Comparison of ENCODE assay signal across 21 cellular contexts in genomic region chr13:86174632-86175031, GRCh38.
DNase-seq lines count a peak whose midpoint lies in the region; ATAC-seq and TF ChIP-seq lines count a peak whose summit lies in the region.
"Had no signal": no experiment of that assay in that cellular context is flagged by ENCODE, and none has a peak within 500 bp of the region (broad histone marks: within the 10 kb centered on the region; RNA-seq: fewer than 3 reads in every experiment).

No MANE protein-coding gene starts in this region.

- H2BK12ac ChIP-seq in H9 (ENCODE audit: insufficient read length, low read depth, low read length): no peak overlapping the region

- CTCF ChIA-PET in Panc1 (lab: Charles Lee): no interaction called here

- H3K4me1 Mint-ChIP-seq in H9: peaks cover 5 to 6% of the 10 kb centered on the region in 2 experiments; a peak in 2 of 4 replicates
- H3K4me1 Mint-ChIP-seq: activated B cell treated with CpG ODN at 0.5 μM for 24 hours, CD14-positive monocyte had no signal

- no peak overlapping the region for H3T11ph ChIP-seq in H9 (ENCODE audit: low read length)

- ATAC-seq in Panc1: no peak
- ATAC-seq: heart right ventricle, K562, left ventricle myocardium superior had no signal

- DNase-seq in H9 (no peak), Panc1 (ENCODE audit: low read depth, low spot score) (no peak), epithelial cell of esophagus (ENCODE audit: low read depth) (peak; percentile 7), renal cortical epithelial cell (ENCODE audit: low read depth) (peak; percentile 32), Peyer's patch (no peak), dermis blood vessel endothelial cell (no peak), mesenteric fat pad (ENCODE audit: low spot score) (no peak)
- DNase-seq: activated B cell treated with CpG ODN at 0.5 μM for 24 hours; activated CD4-positive, alpha-beta T cell treated with anti-CD3 and anti-CD28 coated beads, Interleukin-2, amount 50 U/mL, for 48 hours; activated CD8-positive, alpha-beta memory T cell treated with anti-CD3 and anti-CD28 coated beads, Interleukin-2, amount 50 U/mL, for 48 hours; heart right ventricle; left ventricle myocardium superior; NCI-H1436 treated with DMSO at 0.1 percent for 48 hours; NCI-H2171; SJCRH30; substantia nigra had no signal

- H4K20me1 ChIP-seq in H9 (ENCODE audit: control insufficient read depth, insufficient read depth, insufficient read length): no peaks in the 10 kb centered on the region

- no peak overlapping the region for H2AFZ ChIP-seq in H9 (ENCODE audit: low read length)

- BruUV-seq in Panc1 (replicated peaks; lab: Mats Ljungman, UMichigan): no TSS peak

- H3K23me2 ChIP-seq in H9 (ENCODE audit: insufficient read length, low read depth, low read length, poor library complexity, severe bottlenecking): no peaks in the 10 kb centered on the region

- WGBS in H9 (ENCODE audit: extremely low coverage, insufficient read length, low lambda C conversion rate): no CpG with 5 or more reads among the region's 2 CpGs

- no peak overlapping the region for H4K91ac ChIP-seq in H9 (ENCODE audit: insufficient read length, low read depth, low read length)

- H3K27ac Mint-ChIP-seq in H9: no peak overlapping the region
- H3K27ac Mint-ChIP-seq: activated B cell treated with CpG ODN at 0.5 μM for 24 hours; activated naive CD8-positive, alpha-beta T cell; activated T-helper 2 cell treated with anti-CD3 and anti-CD28 coated beads, Interferon-gamma antibody, Interleukin-2, Interleukin-4, amounts not matched to agents 10 μg/mL and 5 μg/mL and 100 μg/mL, durations not matched to agents 14 hours and 24 hours and 36 hours; CD14-positive monocyte; progenitor cell of endocrine pancreas had no signal

- H3K14ac ChIP-seq in H9 (ENCODE audit: insufficient read depth, low read length): no peak overlapping the region

- no peak overlapping the region for H2BK20ac ChIP-seq in H9 (ENCODE audit: low read depth, low read length, poor library complexity, severe bottlenecking)

- no peak overlapping the region for H3K4me2 ChIP-seq in H9 (ENCODE audit: insufficient read depth, insufficient read length, low read length)

- no peak overlapping the region for H3K27ac ChIP-seq in H9 (ENCODE audit: insufficient read length, low read depth, low read length)
- no peak overlapping the region for H3K27ac ChIP-seq in Panc1 (ENCODE audit: low read length)
- no peak overlapping the region for H3K27ac ChIP-seq in Peyer's patch
- H3K27ac ChIP-seq: heart right ventricle, SJCRH30 had no signal

- H4K8ac ChIP-seq in H9 (replicated peaks; ENCODE audit: insufficient read length, low read depth, low read length): no peak overlapping the region

- intact Hi-C loops in Panc1 (cut with micrococcal nuclease; ENCODE audit: unreplicated experiment): no loop called here

- H3K18ac ChIP-seq in H9 (ENCODE audit: insufficient read length, low read depth, low read length): no peak overlapping the region

- no peak overlapping the region for H3K9ac ChIP-seq in H9 (ENCODE audit: extremely low read depth, insufficient read length, low read length)

- TF ChIP-seq CTCF in H9 (conservative IDR thresholded peaks at IDR 0.05): peak; percentile 34; the same call in 1 of the 3 replicates
- TF ChIP-seq CTCF in Panc1 (IDR thresholded peaks at IDR 0.05): peak; percentile 17; the same call in 1 of the 2 replicates
- peak; percentile 10 for TF ChIP-seq CTCF in epithelial cell of esophagus (IDR thresholded peaks at IDR 0.05; ENCODE audit: insufficient read depth, low read depth, low read length, missing control alignments)
- TF ChIP-seq CTCF in Peyer's patch (IDR thresholded peaks at IDR 0.05): no peak

- H3K79me2 ChIP-seq in H9 (ENCODE audit: insufficient read depth, low read length): no peaks in the 10 kb centered on the region

- no peak overlapping the region for H3K56ac ChIP-seq in H9 (ENCODE audit: insufficient read length, low read depth, low read length)

- H3K4me3 ChIP-seq in Panc1 (ENCODE audit: low read depth in 2 of 2, low read length in 2 of 2): no peak overlapping the region
- no peak overlapping the region for H3K4me3 ChIP-seq in epithelial cell of esophagus (ENCODE audit: low read length)
- no peak overlapping the region for H3K4me3 ChIP-seq in Peyer's patch
- H3K4me3 ChIP-seq: heart right ventricle, K562, SJCRH30 had no signal

- H3K9me3 Mint-ChIP-seq in H9: no peaks in the 10 kb centered on the region

- TF ChIP-seq POLR2A in Peyer's patch (IDR thresholded peaks at IDR 0.05): no peak

- H3K9me3 ChIP-seq in H9 (ENCODE audit: control insufficient read depth, low read depth, low read length) (no peaks in the 10 kb centered on the region), Panc1 (ENCODE audit: control insufficient read depth, insufficient read depth, low read depth, low read length) (no peaks in the 10 kb centered on the region), Peyer's patch (no peaks in the 10 kb centered on the region)
- H3K9me3 ChIP-seq: SJCRH30 had no signal

- no peaks in the 10 kb centered on the region for H3K36me3 Mint-ChIP-seq in H9 (ENCODE audit: insufficient read depth in 1 of 3, low read depth in 3 of 3)
- H3K36me3 Mint-ChIP-seq: activated naive CD8-positive, alpha-beta T cell; CD14-positive monocyte had no signal

- no peaks in the 10 kb centered on the region for H3K4me1 ChIP-seq in H9 (ENCODE audit: insufficient read depth, low read length)
- no peaks in the 10 kb centered on the region for H3K4me1 ChIP-seq in Panc1 (ENCODE audit: control insufficient read depth, insufficient read depth, low read length)
- H3K4me1 ChIP-seq in Peyer's patch: no peaks in the 10 kb centered on the region
- H3K4me1 ChIP-seq: heart right ventricle, SJCRH30 had no signal

- H3K4ac ChIP-seq in H9 (ENCODE audit: low read depth, low read length): no peak overlapping the region

- no peak overlapping the region for H2AK5ac ChIP-seq in H9 (ENCODE audit: insufficient read length, low read length)

- H3K27me3 ChIP-seq in H9 (ENCODE audit: insufficient read depth, low read length) (no peaks in the 10 kb centered on the region), Panc1 (ENCODE audit: control insufficient read depth, insufficient read depth, low read length) (no peaks in the 10 kb centered on the region), Peyer's patch (no peaks in the 10 kb centered on the region)
- H3K27me3 ChIP-seq: heart right ventricle, SJCRH30 had no signal

- no peak overlapping the region for H2BK120ac ChIP-seq in H9 (ENCODE audit: low read depth, low read length, poor library complexity, severe bottlenecking)

- no peak overlapping the region for H2BK15ac ChIP-seq in H9 (ENCODE audit: low read depth, low read length)

- no peak overlapping the region for H3K4me3 Mint-ChIP-seq in H9
- H3K4me3 Mint-ChIP-seq: activated B cell treated with CpG ODN at 0.5 μM for 24 hours; activated naive CD8-positive, alpha-beta T cell; CD14-positive monocyte had no signal

- no peaks in the 10 kb centered on the region for H3K36me3 ChIP-seq in Panc1 (ENCODE audit: control insufficient read depth, insufficient read depth, low read length)
- H3K36me3 ChIP-seq in Peyer's patch: no peaks in the 10 kb centered on the region
- H3K36me3 ChIP-seq: heart right ventricle, SJCRH30 had no signal

- no peak overlapping the region for H2BK5ac ChIP-seq in H9 (ENCODE audit: insufficient read length, low read length)

- H3K79me1 ChIP-seq in H9 (ENCODE audit: insufficient read depth, low read depth, low read length, poor library complexity, severe bottlenecking): no peaks in the 10 kb centered on the region

- in situ Hi-C loops in Panc1 (cut with HindIII; ENCODE audit: low pct_unique_long_range_greater_than_20kb, low sequenced_read_pairs): no loop called here

- POLR2A ChIA-PET in Panc1 (lab: Charles Lee): no interaction called here

- no peaks in the 10 kb centered on the region for H3K27me3 Mint-ChIP-seq in H9 (ENCODE audit: low read depth)
- H3K27me3 Mint-ChIP-seq: activated B cell treated with CpG ODN at 0.5 μM for 24 hours; activated naive CD8-positive, alpha-beta T cell; progenitor cell of endocrine pancreas had no signal

- no peak overlapping the region for H3K23ac ChIP-seq in H9 (ENCODE audit: insufficient read length, low read depth, low read length)

- H4K5ac ChIP-seq in H9 (ENCODE audit: insufficient read length, low read depth, low read length): no peak overlapping the region

Comparison
In these comparisons a context has a peak if more than half of its experiments do, and no peak if none do; other contexts are left out.
1. DNase-seq: peak in epithelial cell of esophagus (single experiment) and renal cortical epithelial cell (single experiment); none in H9 (single experiment), Panc1 (single experiment), Peyer's patch (0 of 3), dermis blood vessel endothelial cell (single experiment) and mesenteric fat pad (single experiment).
2. CTCF ChIP-seq: peak in H9 (single experiment), Panc1 (single experiment) and epithelial cell of esophagus (single experiment); none in Peyer's patch (0 of 6).